Comparison of ENCODE assay signal across 2 cellular contexts in genomic region chr7:55069271-55069792, GRCh38.
TF ChIP-seq lines count a peak whose summit lies in the region.

No MANE protein-coding gene starts in this region.

TF ChIP-seq in A549, 52 proteins besides CTCF, POLR2A, EP300 and RAD21:
- TF ChIP-seq HEYL (CRISPR knock-in tag; IDR thresholded peaks at IDR 0.05) (no peak), ZNF302 (CRISPR knock-in tag; IDR thresholded peaks at IDR 0.05) (no peak), NPAS2 (CRISPR knock-in tag; IDR thresholded peaks at IDR 0.05; ENCODE audit: borderline replicate concordance) (no peak), RNF2 (IDR thresholded peaks at IDR 0.05; ENCODE audit: borderline replicate concordance, low read depth) (no peak), BCL3 (IDR thresholded peaks at IDR 0.05) (no peak), E2F6 (IDR thresholded peaks at IDR 0.05; ENCODE audit: borderline replicate concordance, low read depth) (no peak), NR3C1 (IDR thresholded peaks at IDR 0.05) (no peak), CHD2 (IDR thresholded peaks at IDR 0.05; ENCODE audit: low read length, partially characterized antibody) (no peak), TP53 (CRISPR knock-in tag; IDR thresholded peaks at IDR 0.05) (no peak), BHLHE40 (IDR thresholded peaks at IDR 0.05; ENCODE audit: low read depth, low read length) (no peak), JUN (IDR thresholded peaks at IDR 0.05) (no peak), FOXS1 (CRISPR knock-in tag; IDR thresholded peaks at IDR 0.05) (no peak), CBX2 (IDR thresholded peaks at IDR 0.05; ENCODE audit: borderline replicate concordance, low read depth) (no peak), HOXB13 (CRISPR knock-in tag; IDR thresholded peaks at IDR 0.05; ENCODE audit: low read depth) (no peak), FOSB (CRISPR knock-in tag; IDR thresholded peaks at IDR 0.05) (no peak), RCOR1 (IDR thresholded peaks at IDR 0.05; ENCODE audit: low read depth, low read length) (no peak), CHD4 (IDR thresholded peaks at IDR 0.05; ENCODE audit: borderline replicate concordance) (no peak), MAFK (IDR thresholded peaks at IDR 0.05; ENCODE audit: partially characterized antibody) (no peak), ESRRA (IDR thresholded peaks at IDR 0.05; ENCODE audit: borderline replicate concordance, low read length) (no peak), REST (IDR thresholded peaks at IDR 0.05) (no peak)
TF ChIP-seq in A549: peak in this region for 0.

TF ChIP-seq in IMR-90, 13 proteins besides CTCF, POLR2A, EP300 and RAD21:
- TF ChIP-seq MAFK (IDR thresholded peaks at IDR 0.05; ENCODE audit: low read depth, low read length) = no peak
